8 cellular contexts compared by ENCODE assay signal in the genomic region with DNA sequence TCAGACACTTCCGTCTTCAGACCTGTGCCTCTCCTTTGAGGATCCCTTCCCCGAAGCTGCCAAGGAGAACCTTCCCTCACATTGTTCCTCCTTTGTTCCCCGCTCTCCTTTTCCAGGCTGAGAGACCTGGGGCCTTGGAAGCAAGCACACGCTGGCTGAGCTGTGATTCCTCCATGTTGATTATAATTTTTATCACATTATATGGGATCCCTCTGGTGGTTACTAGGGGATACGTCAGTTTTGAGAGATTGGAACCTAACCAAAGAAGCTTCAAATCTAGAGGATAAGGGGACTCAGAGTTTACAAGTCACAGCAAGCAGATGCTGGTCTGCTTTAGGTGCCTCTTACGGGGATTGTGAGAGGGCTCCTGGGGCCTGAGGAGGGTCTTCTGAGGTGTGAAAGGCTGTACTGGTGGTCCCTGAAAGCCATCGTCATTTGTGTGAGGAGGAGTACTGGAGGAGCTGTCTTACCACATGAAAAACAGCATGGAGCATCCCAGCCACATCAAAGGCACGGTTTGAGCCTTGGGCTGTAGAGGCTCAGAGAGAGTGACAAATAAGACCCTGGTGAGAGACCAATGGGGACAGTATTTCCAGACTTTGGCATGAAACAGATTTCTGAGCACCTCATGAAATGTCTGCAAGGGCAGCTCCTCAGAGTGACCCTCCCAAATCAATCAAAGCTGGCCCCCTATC.
DNase-seq lines count a peak whose midpoint lies in the region; ATAC-seq, FAIRE-seq and TF ChIP-seq lines count a peak whose summit lies in the region.

No MANE protein-coding gene starts in this region.

- no peak for FAIRE-seq in astrocyte (lab: Jason Lieb, UNC)

- POLR2A ChIA-PET in CD4-positive, alpha-beta memory T cell (lab: Charles Lee; ENCODE audit: partially characterized antibody): no interaction called here

- H3K27me3 ChIP-seq in CD4-positive, alpha-beta memory T cell (ENCODE audit: insufficient read depth, low read length): no peaks in the 10 kb centered on the region
- H3K27me3 ChIP-seq in astrocyte (ENCODE audit: insufficient read depth, low read length): no peaks in the 10 kb centered on the region
- no peaks in the 10 kb centered on the region for H3K27me3 ChIP-seq in lung (ENCODE audit: control insufficient read depth, insufficient read depth)

- peaks cover 0 to 2% of the 10 kb centered on the region in 2 donors for H3K36me3 Mint-ChIP-seq in CD4-positive, alpha-beta memory T cell
- peaks cover 4% of the 10 kb centered on the region for H3K36me3 Mint-ChIP-seq in astrocyte (ENCODE audit: low read depth, unreplicated experiment)

- H3K36me3 ChIP-seq in CD4-positive, alpha-beta memory T cell (ENCODE audit: insufficient read depth, low read length): no peaks in the 10 kb centered on the region
- no peaks in the 10 kb centered on the region for H3K36me3 ChIP-seq in astrocyte (ENCODE audit: insufficient read depth, low read length)
- H3K36me3 ChIP-seq in lung (ENCODE audit: control insufficient read depth in 2 of 2, insufficient read depth in 2 of 2, low read length in 2 of 2): no peaks in the 10 kb centered on the region

- ATAC-seq in lung (ENCODE audit: insufficient read depth, low FRiP score): no peak
- ATAC-seq in GM19397 (IDR thresholded peaks at IDR 0.05; ENCODE audit: unreplicated experiment): no peak
- no peak for ATAC-seq in HG03469 (IDR thresholded peaks at IDR 0.05; ENCODE audit: unreplicated experiment)
- ATAC-seq in GM18868 (IDR thresholded peaks at IDR 0.05; ENCODE audit: unreplicated experiment): no peak

- H3K27me3 Mint-ChIP-seq in CD4-positive, alpha-beta memory T cell: no peaks in the 10 kb centered on the region
- no peaks in the 10 kb centered on the region for H3K27me3 Mint-ChIP-seq in astrocyte (ENCODE audit: low read depth, unreplicated experiment)

- DNase-seq in CD4-positive, alpha-beta memory T cell: peak in 4 of 5 donors; percentile 5 to 18 (median 14)
- DNase-seq in HT-29 (ENCODE audit: low spot score): peak; percentile 12
- peak; percentile 29 for DNase-seq in astrocyte (ENCODE audit: low read depth)
- no peak for DNase-seq in lung (ENCODE audit: low spot score)
- no peak for DNase-seq in GM19240 (ENCODE audit: insufficient read length, low spot score)

- TF ChIP-seq CTCF in astrocyte (IDR thresholded peaks at IDR 0.05; ENCODE audit: insufficient read depth, low read depth, low read length) (peak; percentile 42), lung (IDR thresholded peaks at IDR 0.05; ENCODE audit: control extremely low read depth, extremely low read depth) (peak; percentile 5)

- peak overlapping the region; percentile 70 for H2AFZ ChIP-seq in astrocyte (ENCODE audit: low read depth, low read length)

- H3K4me3 Mint-ChIP-seq in CD4-positive, alpha-beta memory T cell: no peak overlapping the region
- H3K4me3 Mint-ChIP-seq in astrocyte (ENCODE audit: unreplicated experiment): no peak overlapping the region

- CTCF ChIA-PET in CD4-positive, alpha-beta memory T cell (lab: Charles Lee; ENCODE audit: partially characterized antibody): interaction anchor here (0.9 to 2.5 kb wide), 6 partner anchors 19 to 600 kb away, joined by 3 to 19 read pairs (median 3); no protein-coding TSS in a partner anchor

- intact Hi-C loops in CD4-positive, alpha-beta memory T cell (cut with micrococcal nuclease): no loop called here

- no peak overlapping the region for H3K27ac ChIP-seq in CD4-positive, alpha-beta memory T cell (ENCODE audit: low read depth, low read length)
- H3K27ac ChIP-seq in astrocyte (ENCODE audit: low read depth, low read length) (no peak overlapping the region), lung (ENCODE audit: low read depth in 1 of 2, low read length in 1 of 2) (no peak overlapping the region)

- no peaks in the 10 kb centered on the region for H3K4me1 ChIP-seq in CD4-positive, alpha-beta memory T cell (ENCODE audit: insufficient read depth, low read length)
- H3K4me1 ChIP-seq in astrocyte (ENCODE audit: insufficient read depth, low read length) (peaks cover 30% of the 10 kb centered on the region), lung (ENCODE audit: control insufficient read depth in 2 of 2, insufficient read depth in 2 of 2, low read length in 2 of 2) (peaks cover 2 to 3% of the 10 kb centered on the region in 2 donors)

- H3K79me2 ChIP-seq in astrocyte (ENCODE audit: insufficient read depth, low read length): no peaks in the 10 kb centered on the region

- no peak overlapping the region for H3K4me2 ChIP-seq in astrocyte (ENCODE audit: low read length)

- H3K4me1 Mint-ChIP-seq in CD4-positive, alpha-beta memory T cell: peaks cover 1 to 13% (median 6%) of the 10 kb centered on the region in 4 donors
- peaks cover 5% of the 10 kb centered on the region for H3K4me1 Mint-ChIP-seq in astrocyte (ENCODE audit: low read depth, unreplicated experiment)

- H3K9me3 Mint-ChIP-seq in CD4-positive, alpha-beta memory T cell: no peaks in the 10 kb centered on the region
- H3K9me3 Mint-ChIP-seq in astrocyte (ENCODE audit: unreplicated experiment): peaks cover 5% of the 10 kb centered on the region

- H3K4me3 ChIP-seq in CD4-positive, alpha-beta memory T cell (ENCODE audit: low read length in 2 of 2): no peak overlapping the region
- H3K4me3 ChIP-seq in astrocyte (ENCODE audit: insufficient read depth, low read depth, low read length): no peak overlapping the region
- H3K4me3 ChIP-seq in lung: no peak overlapping the region

- no peak overlapping the region for H3K9ac ChIP-seq in astrocyte (ENCODE audit: low read length)

- 74 to 75% methylated on average over 8 of the region's 8 CpGs for WGBS in lung, 2 donors

- peak overlapping the region in 2 of 7 donors; percentile 36 to 43 for H3K27ac Mint-ChIP-seq in CD4-positive, alpha-beta memory T cell
- H3K27ac Mint-ChIP-seq in astrocyte (ENCODE audit: unreplicated experiment): peak overlapping the region; percentile 53

- no peaks in the 10 kb centered on the region for H4K20me1 ChIP-seq in astrocyte (ENCODE audit: insufficient read depth, low read length)

- H3K9me3 ChIP-seq in CD4-positive, alpha-beta memory T cell (ENCODE audit: control insufficient read depth in 1 of 2, low read length in 2 of 2): no peaks in the 10 kb centered on the region
- H3K9me3 ChIP-seq in astrocyte (ENCODE audit: insufficient read depth, low read depth, low read length) (no peaks in the 10 kb centered on the region), lung (ENCODE audit: control insufficient read depth in 2 of 2, insufficient read depth in 1 of 2, low read length in 1 of 2) (no peaks in the 10 kb centered on the region)

Comparison
In these comparisons a context has a peak if more than half of its experiments do, and no peak if none do; other contexts are left out.
1. DNase-seq: peak in CD4-positive, alpha-beta memory T cell (4 of 5), HT-29 (single experiment) and astrocyte (single experiment); none in lung (single experiment) and GM19240 (single experiment).